21 cellular contexts compared by ENCODE assay signal in the genomic region with DNA sequence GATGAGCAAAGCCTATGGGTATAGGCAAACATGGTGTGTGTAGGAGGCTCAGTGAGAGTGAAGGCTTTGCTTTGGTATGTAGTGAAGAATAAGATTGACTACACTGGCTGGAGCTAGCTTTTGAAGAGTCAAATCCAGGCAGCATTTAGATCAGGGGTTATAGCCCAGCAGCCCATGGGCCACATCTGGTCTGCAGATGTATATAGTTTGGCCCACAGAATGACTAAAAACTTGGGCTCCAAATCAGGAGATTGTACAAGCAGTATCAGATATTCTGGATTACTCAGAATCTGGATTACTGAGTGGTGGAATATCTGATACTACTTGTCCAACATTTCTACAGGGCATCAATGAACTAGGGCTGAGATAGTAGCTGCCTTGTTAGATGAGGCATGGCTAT.
A peak's percentile ranks its signal among the peaks of the same experiment; 100 is the strongest.
DNase-seq lines count a peak whose midpoint lies in the region; ATAC-seq and TF ChIP-seq lines count a peak whose summit lies in the region.
"Had no signal": no experiment of that assay in that cellular context is flagged by ENCODE, and none has a peak within 500 bp of the region (broad histone marks: within the 10 kb centered on the region; RNA-seq: fewer than 3 reads in every experiment).

No MANE protein-coding gene starts in this region.

- H3K4me1 ChIP-seq in GM23248 (ENCODE audit: insufficient read depth), result peaks cover 12% of the 10 kb centered on the region; the same call in 1 of the 2 replicates
- H3K4me1 ChIP-seq in HUES6 (ENCODE audit: control insufficient read depth, insufficient read depth, low read length), result peaks cover 28% of the 10 kb centered on the region
- peaks cover 3% of the 10 kb centered on the region for H3K4me1 ChIP-seq in endodermal cell (ENCODE audit: control insufficient read depth, insufficient read depth, low read length)
- peaks cover 31% of the 10 kb centered on the region for H3K4me1 ChIP-seq in iPS-18a (ENCODE audit: control insufficient read depth, low read depth, low read length)

- H3K4me1 Mint-ChIP-seq in endodermal cell, result peaks cover 11% of the 10 kb centered on the region

- H3K4me3 ChIP-seq in GM23248 (no peak overlapping the region), HUES6 (ENCODE audit: low read depth, low read length) (no peak overlapping the region), endodermal cell (ENCODE audit: low read length) (no peak overlapping the region), iPS-18a (ENCODE audit: low read length) (no peak overlapping the region)
- H3K4me3 ChIP-seq: HAP-1 had no signal

- H3K36me3 ChIP-seq in GM23248 (ENCODE audit: low read depth), result peaks cover 13% of the 10 kb centered on the region; the same call in 1 of the 2 replicates
- H3K36me3 ChIP-seq in HUES6 (ENCODE audit: control insufficient read depth, insufficient read depth, low read length), result no peaks in the 10 kb centered on the region
- H3K36me3 ChIP-seq in endodermal cell (ENCODE audit: control insufficient read depth, insufficient read depth, low read length), result peaks cover 4% of the 10 kb centered on the region
- H3K36me3 ChIP-seq in iPS-18a (ENCODE audit: control insufficient read depth, low read depth, low read length), result peaks cover 3% of the 10 kb centered on the region
- H3K36me3 ChIP-seq: HAP-1 had no signal

- H3K27me3 ChIP-seq in GM23248 (replicated peaks; ENCODE audit: insufficient read depth), result no peaks in the 10 kb centered on the region
- H3K27me3 ChIP-seq in HUES6 (ENCODE audit: control insufficient read depth, insufficient read depth, low read length), result no peaks in the 10 kb centered on the region
- H3K27me3 ChIP-seq in endodermal cell (ENCODE audit: control insufficient read depth, insufficient read depth, low read length, poor library complexity, severe bottlenecking), result no peaks in the 10 kb centered on the region
- H3K27me3 ChIP-seq in iPS-18a (ENCODE audit: control insufficient read depth, insufficient read depth, low read length), result no peaks in the 10 kb centered on the region

- H3K9me3 Mint-ChIP-seq in endodermal cell, result no peaks in the 10 kb centered on the region
- H3K9me3 Mint-ChIP-seq: CD4-positive, CD25-positive, alpha-beta regulatory T cell had no signal

- H3K9ac ChIP-seq in GM23248, result no peak overlapping the region
- H3K9ac ChIP-seq in HUES6 (ENCODE audit: low read length), result no peak overlapping the region
- H3K9ac ChIP-seq in endodermal cell (ENCODE audit: extremely low read depth, low read length, poor library complexity, severe bottlenecking), result no peak overlapping the region
- no peak overlapping the region for H3K9ac ChIP-seq in iPS-18a (ENCODE audit: low read length)

- no peaks in the 10 kb centered on the region for H4K20me1 ChIP-seq in GM23248 (ENCODE audit: insufficient read depth)

- DNase-seq in GM23248, result peak; percentile 6
- DNase-seq in endodermal cell, result no peak
- no peak for DNase-seq in GM19238 (ENCODE audit: insufficient read length, low spot score)
- DNase-seq in SW480 (ENCODE audit: low spot score), result no peak
- DNase-seq in dermis blood vessel endothelial cell, result no peak
- DNase-seq: CD4-positive, CD25-positive, alpha-beta regulatory T cell; DMS79 treated with DMSO at 0.1 percent for 48 hours; Karpas-422; MV-4-11; NCI-H1105 treated with DMSO at 0.1 percent for 48 hours; NCI-H1694; NCI-H2081 treated with DMSO at 0.1 percent for 48 hours; NCI-H2171 treated with DMSO at 0.1 percent for 48 hours; NCI-H446; NCI-H526; Right ventricle myocardium superior; SW 1271 had no signal

- H3K27ac Mint-ChIP-seq in endodermal cell, result peak overlapping the region; percentile 55
- H3K27ac Mint-ChIP-seq: CD4-positive, CD25-positive, alpha-beta regulatory T cell had no signal

- peaks cover 3% of the 10 kb centered on the region for H3K36me3 Mint-ChIP-seq in endodermal cell (ENCODE audit: low read depth)

- H3K4me2 ChIP-seq in GM23248 (ENCODE audit: unreplicated experiment), result no peak overlapping the region

- H3K27me3 Mint-ChIP-seq in endodermal cell (ENCODE audit: insufficient read depth), result no peaks in the 10 kb centered on the region
- H3K27me3 Mint-ChIP-seq: CD4-positive, CD25-positive, alpha-beta regulatory T cell had no signal

- H3K4me3 Mint-ChIP-seq in endodermal cell, result no peak overlapping the region
- H3K4me3 Mint-ChIP-seq: CD4-positive, CD25-positive, alpha-beta regulatory T cell had no signal

- H3F3A ChIP-seq in GM23248 (ENCODE audit: insufficient read depth), result peaks cover 4% of the 10 kb centered on the region; the same call in 1 of the 2 replicates

- in situ Hi-C loops in GM23248 (cut with MboI), result no loop called here

- H3K9me2 ChIP-seq in GM23248 (ENCODE audit: insufficient read depth), result no peaks in the 10 kb centered on the region

- H2AFZ ChIP-seq in GM23248, result no peak overlapping the region

- H3K9me3 ChIP-seq in GM23248 (ENCODE audit: low read depth) (no peaks in the 10 kb centered on the region), HUES6 (ENCODE audit: control insufficient read depth, insufficient read depth, low read depth, low read length) (no peaks in the 10 kb centered on the region), endodermal cell (ENCODE audit: control insufficient read depth, low read length) (no peaks in the 10 kb centered on the region), iPS-18a (ENCODE audit: control insufficient read depth, low read depth, low read length) (no peaks in the 10 kb centered on the region)
- H3K9me3 ChIP-seq: HAP-1 had no signal

- TF ChIP-seq CTCF in endodermal cell (conservative IDR thresholded peaks at IDR 0.05), result no peak

- H3K27ac ChIP-seq in GM23248, result no peak overlapping the region
- peak overlapping the region; percentile 86; the same call in 1 of the 2 replicates for H3K27ac ChIP-seq in HUES6 (ENCODE audit: low read depth, low read length)
- H3K27ac ChIP-seq in endodermal cell (ENCODE audit: low read depth, low read length), result no peak overlapping the region
- H3K27ac ChIP-seq in iPS-18a (ENCODE audit: low read length), result peak overlapping the region; percentile 53

- no peak for ATAC-seq in GM21576 (IDR thresholded peaks at IDR 0.05; ENCODE audit: unreplicated experiment)

- H3K79me2 ChIP-seq in GM23248 (ENCODE audit: insufficient read depth), result no peaks in the 10 kb centered on the region

Comparison
In these comparisons a context has a peak if more than half of its experiments do, and no peak if none do; other contexts are left out.
1. H3K27ac ChIP-seq: peak in HUES6 (single experiment) and iPS-18a (single experiment); none in GM23248 (single experiment) and endodermal cell (single experiment).